In the genomic region with DNA sequence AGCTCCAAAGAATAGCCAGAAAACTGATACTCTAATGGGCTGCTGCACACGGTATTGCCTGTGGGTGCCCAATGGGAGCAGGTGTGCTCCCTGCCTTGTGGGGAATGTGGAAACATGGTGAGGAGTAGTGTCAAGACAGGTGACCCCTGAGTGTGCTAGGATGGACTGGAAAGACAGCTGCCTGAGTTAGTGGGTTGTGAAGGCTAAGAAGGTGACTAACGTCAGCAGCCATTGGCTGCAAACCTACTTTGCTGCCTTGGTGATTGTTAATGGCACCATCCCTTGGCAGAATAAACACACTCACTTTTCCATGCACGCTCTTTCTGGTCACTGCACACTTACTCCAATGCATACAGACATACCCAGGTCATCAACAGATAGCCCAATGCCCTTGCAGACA, we compare ENCODE assay signal across 32 cellular contexts.
"Had no signal": no experiment of that assay in that cellular context is flagged by ENCODE, and none has a peak within 500 bp of the region (broad histone marks: within the 10 kb centered on the region; RNA-seq: fewer than 3 reads in every experiment).

No MANE protein-coding gene starts in this region.

- H3K4me3 ChIP-seq: adrenal gland, body of pancreas, cardiac muscle cell, colonic mucosa, heart right ventricle, left ventricle myocardium inferior, lung, ovary, sigmoid colon, stomach, suprapubic skin, tibial artery had no signal

- H3K36me3 Mint-ChIP-seq: activated naive CD8-positive, alpha-beta T cell treated with anti-CD3 and anti-CD28 coated beads for 36 hours; naive B cell; stimulated activated naive B cell treated with anti-CD40 and anti-IgM and Interleukin-4, amounts not matched to agents 10 μg/mL and 1 μg/mL and 100 μg/mL, for 72 hours had no signal

- H3K9me3 ChIP-seq: adrenal gland, body of pancreas, colonic mucosa, left ventricle myocardium inferior, neutrophil, ovary, sigmoid colon, stomach, suprapubic skin, tibial artery had no signal

- H3K4me1 Mint-ChIP-seq: activated naive CD8-positive, alpha-beta T cell treated with anti-CD3 and anti-CD28 coated beads for 36 hours; naive B cell; nephron progenitor cell; stimulated activated naive B cell treated with anti-CD40 and anti-IgM and Interleukin-4, amounts not matched to agents 10 μg/mL and 1 μg/mL and 100 μg/mL, for 72 hours had no signal

- H3K4me1 ChIP-seq: adrenal gland, body of pancreas, colonic mucosa, heart right ventricle, left ventricle myocardium inferior, sigmoid colon, stomach, suprapubic skin, tibial artery had no signal

- ATAC-seq: body of pancreas; heart right ventricle; stimulated activated naive B cell treated with anti-CD40 and anti-IgM and Interleukin-4, amounts not matched to agents 10 μg/mL and 1 μg/mL and 100 μg/mL, for 72 hours had no signal

- H3K4me3 Mint-ChIP-seq: activated naive CD8-positive, alpha-beta T cell treated with anti-CD3 and anti-CD28 coated beads for 36 hours; naive B cell; nephron progenitor cell; stimulated activated naive B cell treated with anti-CD40 and anti-IgM and Interleukin-4, amounts not matched to agents 10 μg/mL and 1 μg/mL and 100 μg/mL, for 72 hours; T-helper 2 cell treated with Interferon-gamma antibody and Interleukin-4, amounts not matched to agents 5 μg/mL and 100 μg/mL, for 36 hours had no signal

- H3K9me3 Mint-ChIP-seq: activated naive CD8-positive, alpha-beta T cell treated with anti-CD3 and anti-CD28 coated beads for 36 hours; naive B cell; nephron progenitor cell; stimulated activated naive B cell treated with anti-CD40 and anti-IgM and Interleukin-4, amounts not matched to agents 10 μg/mL and 1 μg/mL and 100 μg/mL, for 72 hours; T-helper 2 cell treated with Interferon-gamma antibody and Interleukin-4, amounts not matched to agents 5 μg/mL and 100 μg/mL, for 36 hours had no signal

- H3K36me3 ChIP-seq: adrenal gland, cardiac muscle cell, colonic mucosa, heart right ventricle, left ventricle myocardium inferior, neutrophil, ovary, sigmoid colon, stomach, suprapubic skin, tibial artery had no signal

- H3K27me3 ChIP-seq: body of pancreas, colonic mucosa, ovary, sigmoid colon had no signal

- H3K27ac Mint-ChIP-seq: activated naive CD8-positive, alpha-beta T cell treated with anti-CD3 and anti-CD28 coated beads for 36 hours; naive B cell; nephron progenitor cell; progenitor cell of endocrine pancreas; stimulated activated naive B cell treated with anti-CD40 and anti-IgM and Interleukin-4, amounts not matched to agents 10 μg/mL and 1 μg/mL and 100 μg/mL, for 72 hours; T-helper 2 cell treated with Interferon-gamma antibody and Interleukin-4, amounts not matched to agents 5 μg/mL and 100 μg/mL, for 36 hours had no signal

- DNase-seq: activated CD4-positive, alpha-beta T cell treated with anti-CD3 and anti-CD28 coated beads for 4 hours; activated CD4-positive, alpha-beta T cell treated with anti-CD3 and anti-CD28 coated beads, Interleukin-2, amount 50 U/mL, for 4 hours; activated CD4-positive, CD25-positive, alpha-beta regulatory T cell; activated CD8-positive, alpha-beta memory T cell treated with anti-CD3 and anti-CD28 coated beads for 24 hours; activated effector memory CD4-positive, alpha-beta T cell treated with Interleukin-2 at 50 U/mL for 16 hours; activated naive CD4-positive, alpha-beta T cell treated with Interleukin-2 at 50 U/mL for 16 hours; activated naive CD8-positive, alpha-beta T cell treated with anti-CD3 and anti-CD28 coated beads for 36 hours; adrenal gland; aorta; body of pancreas; cerebellar nuclear complex; colonic mucosa; effector memory CD4-positive, alpha-beta T cell; foreskin fibroblast; heart right ventricle; left ventricle myocardium inferior; naive B cell; nephron progenitor cell; ovary; sigmoid colon; small intestine; stimulated activated CD4-positive, alpha-beta T cell treated with anti-CD3 and anti-CD28 coated beads, Interleukin-2, amount 100 ng/mL, for 24 hours; stimulated activated naive B cell treated with anti-CD40 and anti-IgM and Interleukin-4, amounts not matched to agents 10 μg/mL and 1 μg/mL and 100 μg/mL, for 72 hours; stomach; T-helper 1 cell; tibial artery had no signal

- H3K27ac ChIP-seq: adrenal gland, body of pancreas, cardiac muscle cell, colonic mucosa, heart right ventricle, left ventricle myocardium inferior, neutrophil, ovary, sigmoid colon, stomach, suprapubic skin, tibial artery had no signal
